ENCODE assay signal across 10 cellular contexts in the genomic region with DNA sequence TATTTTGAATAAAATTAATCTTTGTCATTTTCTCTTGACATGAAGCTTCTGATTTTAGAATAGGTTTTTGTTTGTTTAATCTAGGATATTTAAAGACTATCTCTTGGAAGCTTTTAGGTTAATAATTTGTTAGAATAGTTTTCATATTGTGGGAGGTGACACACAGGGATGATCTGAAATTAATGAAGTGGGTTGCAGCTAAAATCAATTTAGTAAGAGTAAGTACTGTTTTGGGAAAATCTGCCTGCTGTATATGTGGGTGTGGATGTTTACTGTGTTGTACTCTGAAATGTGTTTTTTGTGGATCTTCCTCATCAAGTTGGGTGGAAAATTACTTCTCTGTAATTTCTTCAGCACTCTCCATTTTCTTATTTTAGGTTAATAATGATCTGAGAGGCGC.
DNase-seq lines count a peak whose midpoint lies in the region; ATAC-seq and TF ChIP-seq lines count a peak whose summit lies in the region.
"Had no signal": no experiment of that assay in that cellular context is flagged by ENCODE, and none has a peak within 500 bp of the region (broad histone marks: within the 10 kb centered on the region; RNA-seq: fewer than 3 reads in every experiment).

No MANE protein-coding gene starts in this region.

- H3K27me3 Mint-ChIP-seq in activated CD4-positive, alpha-beta T cell treated with anti-CD3 and anti-CD28 coated beads, Interleukin-2, amount 10 ng/mL, durations not matched to agents 24 days and 14 days: no peaks in the 10 kb centered on the region
- no peaks in the 10 kb centered on the region for H3K27me3 Mint-ChIP-seq in activated CD4-positive, alpha-beta T cell treated with anti-CD3 and anti-CD28 coated beads, Interleukin-2, amount 10 ng/mL, durations not matched to agents 7 days and 5 days

- no peak overlapping the region for H3K4me3 Mint-ChIP-seq in activated CD4-positive, alpha-beta T cell treated with anti-CD3 and anti-CD28 coated beads, Interleukin-2, amount 10 ng/mL, durations not matched to agents 24 days and 14 days
- no peak overlapping the region for H3K4me3 Mint-ChIP-seq in activated CD4-positive, alpha-beta T cell treated with anti-CD3 and anti-CD28 coated beads, Interleukin-2, amount 10 ng/mL, durations not matched to agents 7 days and 5 days

- H3K27me3 ChIP-seq in left lung: no peaks in the 10 kb centered on the region
- no peaks in the 10 kb centered on the region for H3K27me3 ChIP-seq in thoracic aorta (replicated peaks; ENCODE audit: insufficient read depth)

- H3K4me3 ChIP-seq in left lung: peak overlapping the region in 1 of 2 donors; percentile 22
- H3K4me3 ChIP-seq in thoracic aorta: peak overlapping the region; percentile 69

- peak overlapping the region; percentile 76 for H3K27ac ChIP-seq in left lung
- peak overlapping the region; percentile 55 to 65 for H3K27ac ChIP-seq in thoracic aorta

- H3K4me1 ChIP-seq in left lung (peaks cover 4 to 23% of the 10 kb centered on the region in 2 donors), thoracic aorta (ENCODE audit: control insufficient read depth in 1 of 2, low read depth in 2 of 2) (peaks cover 6 to 16% of the 10 kb centered on the region in 2 donors)

- no peak for DNase-seq in activated CD4-positive, alpha-beta T cell treated with anti-CD3 and anti-CD28 coated beads, Interleukin-2, amount 10 ng/mL, durations not matched to agents 24 days and 14 days
- DNase-seq in activated CD4-positive, alpha-beta T cell treated with anti-CD3 and anti-CD28 coated beads, Interleukin-2, amount 10 ng/mL, durations not matched to agents 7 days and 5 days: no peak
- DNase-seq in astrocyte of the hippocampus (ENCODE audit: low read depth, low spot score): peak; percentile 15
- DNase-seq in left lung: no peak
- no peak for DNase-seq in thoracic aorta (ENCODE audit: low spot score)
- DNase-seq in DMS53 treated with DMSO at 0.1 percent for 48 hours (lab: John Stamatoyannopoulos, UW; ENCODE audit: unreplicated experiment): no peak
- no peak for DNase-seq in NCI-H1417 (lab: John Stamatoyannopoulos, UW)
- DNase-seq: activated CD8-positive, alpha-beta memory T cell treated with anti-CD3 and anti-CD28 coated beads for 24 hours; NCI-H526 had no signal

- intact Hi-C loops in activated CD4-positive, alpha-beta T cell treated with anti-CD3 and anti-CD28 coated beads, Interleukin-2, amount 10 ng/mL, durations not matched to agents 24 days and 14 days (cut with micrococcal nuclease): loop anchor here (2.0 kb wide), 1 partner anchor 68 kb away; a partner anchor contains a TSS
- intact Hi-C loops in left lung (cut with DNase I): loop anchor here in 1 of 2 donors (10.0 kb wide), 1 partner anchor 62 kb away; no protein-coding TSS in a partner anchor

- ATAC-seq in left lung (peak; percentile 10), thoracic aorta (ENCODE audit: insufficient number of reproducible peaks, low FRiP score, low read depth) (no peak), GM18502 (IDR thresholded peaks at IDR 0.05; ENCODE audit: poor library complexity, unreplicated experiment) (no peak)

- peak overlapping the region; percentile 7 for H3K27ac Mint-ChIP-seq in activated CD4-positive, alpha-beta T cell treated with anti-CD3 and anti-CD28 coated beads, Interleukin-2, amount 10 ng/mL, durations not matched to agents 24 days and 14 days
- H3K27ac Mint-ChIP-seq in activated CD4-positive, alpha-beta T cell treated with anti-CD3 and anti-CD28 coated beads, Interleukin-2, amount 10 ng/mL, durations not matched to agents 7 days and 5 days: no peak overlapping the region

- POLR2A ChIA-PET in activated CD4-positive, alpha-beta T cell treated with anti-CD3 and anti-CD28 coated beads, Interleukin-2, amount 10 ng/mL, durations not matched to agents 7 days and 5 days (lab: Charles Lee): no interaction called here

- CTCF ChIA-PET in activated CD4-positive, alpha-beta T cell treated with anti-CD3 and anti-CD28 coated beads, Interleukin-2, amount 10 ng/mL, durations not matched to agents 7 days and 5 days (lab: Charles Lee): interaction anchor here (0.6 kb wide), 1 partner anchor 10 kb away, joined by 4 read pairs; no protein-coding TSS in a partner anchor

- peaks cover 17% of the 10 kb centered on the region for H3K36me3 Mint-ChIP-seq in activated CD4-positive, alpha-beta T cell treated with anti-CD3 and anti-CD28 coated beads, Interleukin-2, amount 10 ng/mL, durations not matched to agents 24 days and 14 days (ENCODE audit: low read depth)
- peaks cover 8% of the 10 kb centered on the region for H3K36me3 Mint-ChIP-seq in activated CD4-positive, alpha-beta T cell treated with anti-CD3 and anti-CD28 coated beads, Interleukin-2, amount 10 ng/mL, durations not matched to agents 7 days and 5 days (ENCODE audit: low read depth)

- TF ChIP-seq CTCF in left lung (IDR thresholded peaks at IDR 0.05): no peak
- TF ChIP-seq CTCF in thoracic aorta (IDR thresholded peaks at IDR 0.05): no peak

- H3K4me1 Mint-ChIP-seq in activated CD4-positive, alpha-beta T cell treated with anti-CD3 and anti-CD28 coated beads, Interleukin-2, amount 10 ng/mL, durations not matched to agents 24 days and 14 days: peaks cover 18% of the 10 kb centered on the region
- H3K4me1 Mint-ChIP-seq in activated CD4-positive, alpha-beta T cell treated with anti-CD3 and anti-CD28 coated beads, Interleukin-2, amount 10 ng/mL, durations not matched to agents 7 days and 5 days: peaks cover 17% of the 10 kb centered on the region

- no peaks in the 10 kb centered on the region for H3K9me3 Mint-ChIP-seq in activated CD4-positive, alpha-beta T cell treated with anti-CD3 and anti-CD28 coated beads, Interleukin-2, amount 10 ng/mL, durations not matched to agents 24 days and 14 days
- no peaks in the 10 kb centered on the region for H3K9me3 Mint-ChIP-seq in activated CD4-positive, alpha-beta T cell treated with anti-CD3 and anti-CD28 coated beads, Interleukin-2, amount 10 ng/mL, durations not matched to agents 7 days and 5 days

- H3K36me3 ChIP-seq in left lung (peaks cover 0 to 42% of the 10 kb centered on the region in 2 donors), thoracic aorta (no peaks in the 10 kb centered on the region)

- no peaks in the 10 kb centered on the region for H3K9me3 ChIP-seq in left lung
- no peaks in the 10 kb centered on the region for H3K9me3 ChIP-seq in thoracic aorta
